ENCODE assay signal across 1 cellular context in genomic region chr2:132901661-132902060, GRCh38.
TF ChIP-seq lines count a peak whose summit lies in the region.

No MANE protein-coding gene starts in this region.

TF ChIP-seq in SK-N-SH treated with all-trans-retinoic acid at 6 μM for 48 hours, 23 proteins besides CTCF, POLR2A, EP300 and RAD21 (continued from another document):
- TF ChIP-seq, protein P1, sequence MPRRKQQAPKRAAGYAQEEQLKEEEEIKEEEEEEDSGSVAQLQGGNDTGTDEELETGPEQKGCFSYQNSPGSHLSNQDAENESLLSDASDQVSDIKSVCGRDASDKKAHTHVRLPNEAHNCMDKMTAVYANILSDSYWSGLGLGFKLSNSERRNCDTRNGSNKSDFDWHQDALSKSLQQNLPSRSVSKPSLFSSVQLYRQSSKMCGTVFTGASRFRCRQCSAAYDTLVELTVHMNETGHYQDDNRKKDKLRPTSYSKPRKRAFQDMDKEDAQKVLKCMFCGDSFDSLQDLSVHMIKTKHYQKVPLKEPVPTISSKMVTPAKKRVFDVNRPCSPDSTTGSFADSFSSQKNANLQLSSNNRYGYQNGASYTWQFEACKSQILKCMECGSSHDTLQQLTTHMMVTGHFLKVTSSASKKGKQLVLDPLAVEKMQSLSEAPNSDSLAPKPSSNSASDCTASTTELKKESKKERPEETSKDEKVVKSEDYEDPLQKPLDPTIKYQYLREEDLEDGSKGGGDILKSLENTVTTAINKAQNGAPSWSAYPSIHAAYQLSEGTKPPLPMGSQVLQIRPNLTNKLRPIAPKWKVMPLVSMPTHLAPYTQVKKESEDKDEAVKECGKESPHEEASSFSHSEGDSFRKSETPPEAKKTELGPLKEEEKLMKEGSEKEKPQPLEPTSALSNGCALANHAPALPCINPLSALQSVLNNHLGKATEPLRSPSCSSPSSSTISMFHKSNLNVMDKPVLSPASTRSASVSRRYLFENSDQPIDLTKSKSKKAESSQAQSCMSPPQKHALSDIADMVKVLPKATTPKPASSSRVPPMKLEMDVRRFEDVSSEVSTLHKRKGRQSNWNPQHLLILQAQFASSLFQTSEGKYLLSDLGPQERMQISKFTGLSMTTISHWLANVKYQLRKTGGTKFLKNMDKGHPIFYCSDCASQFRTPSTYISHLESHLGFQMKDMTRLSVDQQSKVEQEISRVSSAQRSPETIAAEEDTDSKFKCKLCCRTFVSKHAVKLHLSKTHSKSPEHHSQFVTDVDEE (CRISPR knock-in tag; IDR thresholded peaks at IDR 0.05) = 0 out of 2 replicates have a peak, but pooled peaks have one; percentile 42
